21 cellular contexts compared by ENCODE assay signal in the genomic region with DNA sequence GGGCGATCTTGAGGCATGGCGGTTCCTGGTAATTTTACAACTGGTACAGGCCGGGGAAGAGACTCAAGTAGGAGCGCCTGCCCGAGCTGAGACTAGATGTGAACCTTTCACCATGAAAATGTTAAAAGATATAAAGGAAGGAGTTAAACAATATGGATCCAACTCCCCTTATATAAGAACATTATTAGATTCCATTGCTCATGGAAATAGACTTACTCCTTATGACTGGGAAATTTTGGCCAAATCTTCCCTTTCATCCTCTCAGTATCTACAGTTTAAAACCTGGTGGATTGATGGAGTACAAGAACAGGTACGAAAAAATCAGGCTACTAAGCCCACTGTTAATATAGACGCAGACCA. TPM values are rescaled to one million over a fixed set of nuclear protein-coding genes. Genes with fewer than 3 reads are reported as not detected.
"Had no signal": no experiment of that assay in that cellular context is flagged by ENCODE, and none has a peak within 500 bp of the region (broad histone marks: within the 10 kb centered on the region; RNA-seq: fewer than 3 reads in every experiment).

No MANE protein-coding gene starts in this region.

RNA-seq across cellular contexts. Expression of gene IGLL1, which starts 40.3 kb away (rescaled TPM):
- total RNA-seq: cerebellum, colonic mucosa, dermis blood vessel endothelial cell, fibroblast of lung, frontal cortex, glomerular endothelial cell, heart left ventricle, kidney epithelial cell, left colon, left ventricle myocardium superior, neural crest cell, psoas muscle, sciatic nerve, skeletal muscle tissue, spleen, subcutaneous adipose tissue, tibial nerve, ureter had no signal
- polyA plus RNA-seq: esophagus; fibroblast of lung; heart left ventricle; naive thymus-derived CD4-positive, alpha-beta T cell; ovary; psoas muscle had no signal
